Comparison of ENCODE assay signal across 14 cellular contexts in the genomic region with DNA sequence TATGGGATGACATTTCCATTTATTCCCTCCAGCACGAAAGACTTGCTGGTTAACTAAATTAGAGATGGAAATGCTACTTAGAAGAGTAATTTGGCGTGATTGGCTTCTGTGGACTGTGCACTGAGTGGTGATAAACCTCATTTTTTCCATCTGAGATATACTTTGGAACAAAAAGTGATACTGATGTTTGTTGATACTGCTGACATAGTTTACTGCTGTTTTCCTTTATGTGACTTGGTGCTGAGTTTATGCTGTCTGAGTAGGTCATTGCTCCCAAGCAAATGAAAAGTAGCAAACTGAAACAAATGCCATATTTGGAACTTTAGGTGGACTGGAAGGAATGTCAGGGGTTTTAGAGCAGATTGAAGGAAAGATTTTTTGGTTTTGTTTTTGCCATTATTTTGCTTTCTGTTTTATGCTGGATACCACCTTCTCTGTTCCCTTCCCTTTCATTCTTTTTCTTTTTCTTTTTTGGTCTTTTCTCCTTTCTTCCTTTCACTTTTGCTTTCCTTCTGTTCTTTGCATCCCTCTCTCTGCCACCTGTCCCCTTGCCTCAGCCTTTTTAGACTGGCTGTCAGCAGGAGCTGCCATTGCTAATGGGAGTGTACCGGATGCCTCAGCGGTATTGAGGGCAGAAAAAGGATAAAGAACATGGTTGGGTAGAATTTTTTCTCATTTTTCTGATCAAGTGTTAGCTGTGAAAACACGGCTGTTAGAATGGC. TPM values are rescaled to one million over a fixed set of nuclear protein-coding genes. Genes with fewer than 3 reads are reported as not detected.
A peak's percentile ranks its signal among the peaks of the same experiment; 100 is the strongest.
DNase-seq lines count a peak whose midpoint lies in the region; ATAC-seq, FAIRE-seq and TF ChIP-seq lines count a peak whose summit lies in the region.
"Had no signal": no experiment of that assay in that cellular context is flagged by ENCODE, and none has a peak within 500 bp of the region (broad histone marks: within the 10 kb centered on the region; RNA-seq: fewer than 3 reads in every experiment).

No MANE protein-coding gene starts in this region.

- no peaks in the 10 kb centered on the region for H3K9me3 Mint-ChIP-seq in osteocyte (ENCODE audit: unreplicated experiment)
- H3K9me3 Mint-ChIP-seq in CD8-positive, alpha-beta T cell = no peaks in the 10 kb centered on the region
- H3K9me3 Mint-ChIP-seq: activated B cell treated with CpG ODN at 0.5 μM for 24 hours; CD4-positive, alpha-beta memory T cell; nephron progenitor cell had no signal

- intact Hi-C loops in CD8-positive, alpha-beta T cell (cut with DNase I, micrococcal nuclease) = no loop called here
- intact Hi-C loops in Right ventricle myocardium superior (cut with DNase I) = no loop called here

- TF ChIP-seq POLR2A in GM12892 (IDR thresholded peaks at IDR 0.05; ENCODE audit: low read depth, low read length) = no peak

- ATAC-seq in CD8-positive, alpha-beta T cell = no peak
- ATAC-seq in GM21786 (IDR thresholded peaks at IDR 0.05; ENCODE audit: unreplicated experiment) (no peak), Right ventricle myocardium superior (ENCODE audit: poor library complexity) (no peak)

- no peaks in the 10 kb centered on the region for H3K9me3 ChIP-seq in KOPT-K1 (ENCODE audit: insufficient read depth, low read length, poor library complexity, severe bottlenecking)
- no peaks in the 10 kb centered on the region for H3K9me3 ChIP-seq in CD8-positive, alpha-beta T cell (ENCODE audit: low read length)

- peaks cover 17% of the 10 kb centered on the region for H3K4me1 Mint-ChIP-seq in osteocyte (ENCODE audit: unreplicated experiment)
- peaks cover 35% of the 10 kb centered on the region for H3K4me1 Mint-ChIP-seq in CD8-positive, alpha-beta T cell (ENCODE audit: low read depth)

- H3K36me3 ChIP-seq in KOPT-K1 (ENCODE audit: insufficient read depth, low read length) = peaks cover 5% of the 10 kb centered on the region; the same call in 1 of the 2 replicates
- no peaks in the 10 kb centered on the region for H3K36me3 ChIP-seq in CD8-positive, alpha-beta T cell (ENCODE audit: insufficient read depth, low read length)

- H3K27me3 ChIP-seq in CD8-positive, alpha-beta T cell (ENCODE audit: insufficient read depth, low read length) = no peaks in the 10 kb centered on the region

- DNase-seq in GM12892 (ENCODE audit: insufficient read length) = no peak
- peak; percentile 30 for DNase-seq in astrocyte of the hippocampus (ENCODE audit: low read depth, low spot score)
- no peak for DNase-seq in osteocyte (ENCODE audit: extremely low spot score, unreplicated experiment)
- no peak for DNase-seq in CD8-positive, alpha-beta T cell
- DNase-seq in Right ventricle myocardium superior = no peak
- DNase-seq: activated B cell treated with CpG ODN at 0.5 μM for 24 hours; CD4-positive, alpha-beta memory T cell; GDM1; MV-4-11; NCI-H2171 treated with DMSO at 0.1 percent for 48 hours; nephron progenitor cell had no signal

- H3K4me3 Mint-ChIP-seq in osteocyte (ENCODE audit: unreplicated experiment) = no peak overlapping the region
- H3K4me3 Mint-ChIP-seq in CD8-positive, alpha-beta T cell = no peak overlapping the region
- H3K4me3 Mint-ChIP-seq: activated B cell treated with CpG ODN at 0.5 μM for 24 hours, nephron progenitor cell had no signal

- CTCF ChIA-PET in CD8-positive, alpha-beta T cell (lab: Charles Lee) = interaction anchor here (1.2 kb wide), 1 partner anchor 313 kb away, joined by 3 read pairs; no protein-coding TSS in a partner anchor

- POLR2A ChIA-PET in CD8-positive, alpha-beta T cell (lab: Charles Lee) = no interaction called here

- peak overlapping the region; percentile 73 for H3K27ac Mint-ChIP-seq in osteocyte (ENCODE audit: unreplicated experiment)
- H3K27ac Mint-ChIP-seq in CD8-positive, alpha-beta T cell = no peak overlapping the region
- H3K27ac Mint-ChIP-seq: activated B cell treated with CpG ODN at 0.5 μM for 24 hours, nephron progenitor cell had no signal

- peak overlapping the region; percentile 14 for H3K27ac ChIP-seq in KOPT-K1 (ENCODE audit: low read depth, low read length, poor library complexity, severe bottlenecking)
- no peak overlapping the region for H3K27ac ChIP-seq in CD8-positive, alpha-beta T cell (ENCODE audit: low read depth, low read length)

- no peak for TF ChIP-seq CTCF in osteocyte (IDR thresholded peaks at IDR 0.05)
- TF ChIP-seq CTCF in CD8-positive, alpha-beta T cell (IDR thresholded peaks at IDR 0.05) = no peak

- H3K27me3 Mint-ChIP-seq in osteocyte (ENCODE audit: unreplicated experiment) = no peaks in the 10 kb centered on the region
- no peaks in the 10 kb centered on the region for H3K27me3 Mint-ChIP-seq in CD8-positive, alpha-beta T cell (ENCODE audit: low read depth)
- H3K27me3 Mint-ChIP-seq: activated B cell treated with CpG ODN at 0.5 μM for 24 hours; CD4-positive, alpha-beta memory T cell had no signal

- peak; percentile 30 for FAIRE-seq in GM12892 (lab: Jason Lieb, UNC)

- peaks cover 1% of the 10 kb centered on the region for H3K36me3 Mint-ChIP-seq in osteocyte (ENCODE audit: unreplicated experiment)
- H3K36me3 Mint-ChIP-seq in CD8-positive, alpha-beta T cell = peaks cover 4% of the 10 kb centered on the region

- no peaks in the 10 kb centered on the region for H3K4me1 ChIP-seq in CD8-positive, alpha-beta T cell (ENCODE audit: insufficient read depth, low read length)

- no peak overlapping the region for H3K4me3 ChIP-seq in CD8-positive, alpha-beta T cell (ENCODE audit: low read depth, low read length)
- H3K4me3 ChIP-seq: skin epidermis had no signal

RNA-seq across cellular contexts. Expression of a gene that starts 41.8 kb away (rescaled TPM):
- 69.0 TPM for polyA plus RNA-seq in GM12892 (2012; ENCODE audit: missing spikeins)
- total RNA-seq in osteocyte (81.7 and 85.1 TPM in 2 replicates), Right ventricle myocardium superior (20.6 TPM)
- 10 to 100 TPM; 68.2 to 68.5 TPM for total RNA-seq in CD8-positive, alpha-beta T cell
